In genomic region chr2:402721-403120, GRCh38 we compare ENCODE assay signal across 32 cellular contexts.
"Had no signal": no experiment of that assay in that cellular context is flagged by ENCODE, and none has a peak within 500 bp of the region (broad histone marks: within the 10 kb centered on the region; RNA-seq: fewer than 3 reads in every experiment).

No MANE protein-coding gene starts in this region.

- H3K27me3 Mint-ChIP-seq: activated B cell treated with CpG ODN at 0.5 μM for 24 hours; activated CD4-positive, alpha-beta memory T cell treated with anti-CD3 and anti-CD28 coated beads for 36 hours; activated CD8-positive, alpha-beta memory T cell treated with anti-CD3 and anti-CD28 coated beads, Interleukin-2, amount 10 ng/mL, durations not matched to agents 7 days and 5 days; activated CD8-positive, alpha-beta T cell treated with anti-CD3 and anti-CD28 coated beads for 36 hours; activated naive CD4-positive, alpha-beta T cell treated with anti-CD3 and anti-CD28 coated beads, Interleukin-2, amount 50 U/mL, for 24 hours; activated naive CD8-positive, alpha-beta T cell; activated naive CD8-positive, alpha-beta T cell treated with anti-CD3 and anti-CD28 coated beads, Interleukin-2, amount 10 ng/mL, durations not matched to agents 7 days and 5 days; activated naive CD8-positive, alpha-beta T cell treated with anti-CD3 and anti-CD28 coated beads, Interleukin-2, amount 50 U/mL, for 24 hours; activated T-cell treated with anti-CD3 and anti-CD28 coated beads, Interleukin-2, amount 50 U/mL, for 24 hours; central memory CD8-positive, alpha-beta T cell; T-cell had no signal

- H3K4me3 Mint-ChIP-seq: activated B cell treated with CpG ODN at 0.5 μM for 24 hours; activated CD4-positive, alpha-beta memory T cell treated with anti-CD3 and anti-CD28 coated beads for 36 hours; activated CD8-positive, alpha-beta memory T cell treated with anti-CD3 and anti-CD28 coated beads, Interleukin-2, amount 10 ng/mL, durations not matched to agents 7 days and 5 days; activated CD8-positive, alpha-beta T cell treated with anti-CD3 and anti-CD28 coated beads for 36 hours; activated naive CD4-positive, alpha-beta T cell treated with anti-CD3 and anti-CD28 coated beads, Interleukin-2, amount 10 ng/mL, durations not matched to agents 7 days and 5 days; activated naive CD4-positive, alpha-beta T cell treated with anti-CD3 and anti-CD28 coated beads, Interleukin-2, amount 50 U/mL, for 24 hours; activated naive CD8-positive, alpha-beta T cell; activated naive CD8-positive, alpha-beta T cell treated with anti-CD3 and anti-CD28 coated beads, Interleukin-2, amount 10 ng/mL, durations not matched to agents 7 days and 5 days; activated naive CD8-positive, alpha-beta T cell treated with anti-CD3 and anti-CD28 coated beads, Interleukin-2, amount 50 U/mL, for 24 hours; activated T-cell treated with anti-CD3 and anti-CD28 coated beads, Interleukin-2, amount 50 U/mL, for 24 hours; brain; central memory CD8-positive, alpha-beta T cell; T-cell; T-helper 2 cell treated with Interferon-gamma antibody and Interleukin-4, amounts not matched to agents 5 μg/mL and 100 μg/mL, for 36 hours had no signal

- ATAC-seq: activated CD8-positive, alpha-beta memory T cell treated with anti-CD3 and anti-CD28 coated beads, Interleukin-2, amount 10 ng/mL, durations not matched to agents 7 days and 5 days; activated CD8-positive, alpha-beta T cell treated with anti-CD3 and anti-CD28 coated beads for 36 hours; activated naive CD8-positive, alpha-beta T cell treated with anti-CD3 and anti-CD28 coated beads, Interleukin-2, amount 50 U/mL, for 24 hours; T-cell had no signal

- H3K4me1 Mint-ChIP-seq: activated B cell treated with CpG ODN at 0.5 μM for 24 hours; activated naive CD4-positive, alpha-beta T cell treated with anti-CD3 and anti-CD28 coated beads, Interleukin-2, amount 10 ng/mL, durations not matched to agents 7 days and 5 days; activated naive CD4-positive, alpha-beta T cell treated with anti-CD3 and anti-CD28 coated beads, Interleukin-2, amount 50 U/mL, for 24 hours; activated naive CD8-positive, alpha-beta T cell treated with anti-CD3 and anti-CD28 coated beads, Interleukin-2, amount 10 ng/mL, durations not matched to agents 7 days and 5 days; activated naive CD8-positive, alpha-beta T cell treated with anti-CD3 and anti-CD28 coated beads, Interleukin-2, amount 50 U/mL, for 24 hours; T-cell had no signal

- H3K4me1 ChIP-seq: ascending aorta had no signal

- H3K27ac Mint-ChIP-seq: activated B cell treated with CpG ODN at 0.5 μM for 24 hours; activated CD4-positive, alpha-beta memory T cell treated with anti-CD3 and anti-CD28 coated beads for 36 hours; activated CD8-positive, alpha-beta memory T cell treated with anti-CD3 and anti-CD28 coated beads, Interleukin-2, amount 10 ng/mL, durations not matched to agents 7 days and 5 days; activated CD8-positive, alpha-beta T cell treated with anti-CD3 and anti-CD28 coated beads for 36 hours; activated naive CD4-positive, alpha-beta T cell treated with anti-CD3 and anti-CD28 coated beads, Interleukin-2, amount 10 ng/mL, durations not matched to agents 7 days and 5 days; activated naive CD4-positive, alpha-beta T cell treated with anti-CD3 and anti-CD28 coated beads, Interleukin-2, amount 50 U/mL, for 24 hours; activated naive CD8-positive, alpha-beta T cell; activated naive CD8-positive, alpha-beta T cell treated with anti-CD3 and anti-CD28 coated beads, Interleukin-2, amount 10 ng/mL, durations not matched to agents 7 days and 5 days; activated naive CD8-positive, alpha-beta T cell treated with anti-CD3 and anti-CD28 coated beads, Interleukin-2, amount 50 U/mL, for 24 hours; activated T-cell treated with anti-CD3 and anti-CD28 coated beads, Interleukin-2, amount 50 U/mL, for 24 hours; activated T-helper 2 cell treated with anti-CD3 and anti-CD28 coated beads, Interferon-gamma antibody, Interleukin-2, Interleukin-4, amounts not matched to agents 10 μg/mL and 5 μg/mL and 100 μg/mL, durations not matched to agents 14 hours and 24 hours and 36 hours; brain; T-cell; T-helper 2 cell treated with Interferon-gamma antibody and Interleukin-4, amounts not matched to agents 5 μg/mL and 100 μg/mL, for 36 hours had no signal

- H3K27me3 ChIP-seq: ascending aorta, cardiac muscle cell had no signal

- H3K36me3 ChIP-seq: ascending aorta, cardiac muscle cell had no signal

- DNase-seq: activated B cell treated with CpG ODN at 0.5 μM for 24 hours; activated CD4-positive, alpha-beta memory T cell treated with anti-CD3 and anti-CD28 coated beads for 36 hours; activated CD4-positive, alpha-beta T cell treated with anti-CD3 and anti-CD28 coated beads for 48 hours; activated CD4-positive, alpha-beta T cell treated with anti-CD3 and anti-CD28 coated beads, Interleukin-2, amount 50 U/mL, for 1 hour; activated CD4-positive, alpha-beta T cell treated with anti-CD3 and anti-CD28 coated beads, Interleukin-2, amount 50 U/mL, for 4 hours; activated CD4-positive, CD25-positive, alpha-beta regulatory T cell treated with anti-CD3 and anti-CD28 coated beads, Interleukin-2, amount 50 U/mL, for 72 hours; activated CD8-positive, alpha-beta memory T cell treated with anti-CD3 and anti-CD28 coated beads, Interleukin-2, amount 10 ng/mL, durations not matched to agents 7 days and 5 days; activated CD8-positive, alpha-beta memory T cell treated with anti-CD3 and anti-CD28 coated beads, Interleukin-2, amount 50 U/mL, for 48 hours; activated CD8-positive, alpha-beta T cell treated with anti-CD3 and anti-CD28 coated beads for 36 hours; activated effector memory CD4-positive, alpha-beta T cell treated with Interleukin-2 at 50 U/mL for 16 hours; activated gamma-delta T cell; activated naive CD4-positive, alpha-beta T cell treated with anti-CD3 and anti-CD28 coated beads, Interleukin-2, amount 10 ng/mL, durations not matched to agents 7 days and 5 days; activated naive CD4-positive, alpha-beta T cell treated with Interleukin-2 at 50 U/mL for 16 hours; activated naive CD8-positive, alpha-beta T cell treated with anti-CD3 and anti-CD28 coated beads, Interleukin-2, amount 10 ng/mL, durations not matched to agents 7 days and 5 days; activated naive CD8-positive, alpha-beta T cell treated with anti-CD3 and anti-CD28 coated beads, Interleukin-2, amount 50 U/mL, for 24 hours; activated T-cell treated with anti-CD3 and anti-CD28 coated beads, Interleukin-2, amount 50 U/mL, for 24 hours; activated T-cell treated with anti-CD3 and anti-CD28 coated beads, Interleukin-2, amount 50 U/mL, for 48 hours; amygdala; anterior cingulate cortex; caudate nucleus; T-cell; T-helper 2 cell; T-helper 9 cell had no signal

- H3K27ac ChIP-seq: ascending aorta, cardiac muscle cell, VCaP had no signal

- H3K4me3 ChIP-seq: ascending aorta, cardiac muscle cell had no signal

- H3K9me3 Mint-ChIP-seq: activated naive CD4-positive, alpha-beta T cell treated with anti-CD3 and anti-CD28 coated beads, Interleukin-2, amount 50 U/mL, for 24 hours had no signal

- H3K9me3 ChIP-seq: ascending aorta had no signal

- H3K36me3 Mint-ChIP-seq: activated CD4-positive, alpha-beta memory T cell treated with anti-CD3 and anti-CD28 coated beads for 36 hours; activated naive CD4-positive, alpha-beta T cell treated with anti-CD3 and anti-CD28 coated beads, Interleukin-2, amount 10 ng/mL, durations not matched to agents 7 days and 5 days; activated naive CD4-positive, alpha-beta T cell treated with anti-CD3 and anti-CD28 coated beads, Interleukin-2, amount 50 U/mL, for 24 hours; activated naive CD8-positive, alpha-beta T cell treated with anti-CD3 and anti-CD28 coated beads, Interleukin-2, amount 10 ng/mL, durations not matched to agents 7 days and 5 days; brain; T-cell had no signal
